In genomic region chr5:161256957-161257356, GRCh38 we compare ENCODE assay signal across 30 cellular contexts.
"Had no signal": no experiment of that assay in that cellular context is flagged by ENCODE, and none has a peak within 500 bp of the region (broad histone marks: within the 10 kb centered on the region; RNA-seq: fewer than 3 reads in every experiment).

No MANE protein-coding gene starts in this region.

- H3K4me3 Mint-ChIP-seq: dendritic cell treated with granulocyte-macrophage colony-stimulating factor and Interleukin-4, amounts not matched to agents 40 ng/mL and 50 ng/mL, for 4 days; memory B cell; mesothelial cell of epicardium; naive B cell; natural killer cell treated with Interleukin-12 subunit alpha and Interleukin-12 subunit beta and Interleukin-15 and Interleukin-18, amount 100 ng/mL, for 72 hours; neural progenitor cell; stimulated activated naive CD8-positive, alpha-beta T cell treated with anti-CD3 and anti-CD28 coated beads, Interleukin-15, amount 100 ng/mL, for 72 hours had no signal

- ATAC-seq: foreskin keratinocyte; gastroesophageal sphincter; heart left ventricle; left lobe of liver; mucosa of descending colon; natural killer cell treated with Interleukin-12 subunit alpha and Interleukin-12 subunit beta and Interleukin-15 and Interleukin-18, amount 100 ng/mL, for 72 hours; sciatic nerve; stimulated activated naive CD8-positive, alpha-beta T cell treated with anti-CD3 and anti-CD28 coated beads, Interleukin-15, amount 100 ng/mL, for 72 hours had no signal

- H3K4me1 Mint-ChIP-seq: memory B cell; mesothelial cell of epicardium; naive B cell; neural progenitor cell; stimulated activated naive CD8-positive, alpha-beta T cell treated with anti-CD3 and anti-CD28 coated beads, Interleukin-15, amount 100 ng/mL, for 72 hours had no signal

- H3K27me3 Mint-ChIP-seq: dendritic cell treated with granulocyte-macrophage colony-stimulating factor and Interleukin-4, amounts not matched to agents 40 ng/mL and 50 ng/mL, for 4 days; memory B cell; naive B cell; natural killer cell treated with Interleukin-12 subunit alpha and Interleukin-12 subunit beta and Interleukin-15 and Interleukin-18, amount 100 ng/mL, for 72 hours; stimulated activated naive CD8-positive, alpha-beta T cell treated with anti-CD3 and anti-CD28 coated beads, Interleukin-15, amount 100 ng/mL, for 72 hours had no signal

- H3K27ac Mint-ChIP-seq: dendritic cell treated with granulocyte-macrophage colony-stimulating factor and Interleukin-4, amounts not matched to agents 40 ng/mL and 50 ng/mL, for 4 days; memory B cell; mesothelial cell of epicardium; naive B cell; natural killer cell treated with Interleukin-12 subunit alpha and Interleukin-12 subunit beta and Interleukin-15 and Interleukin-18, amount 100 ng/mL, for 72 hours; neural progenitor cell; stimulated activated naive CD8-positive, alpha-beta T cell treated with anti-CD3 and anti-CD28 coated beads, Interleukin-15, amount 100 ng/mL, for 72 hours had no signal

- H3K9me3 Mint-ChIP-seq: dendritic cell treated with granulocyte-macrophage colony-stimulating factor and Interleukin-4, amounts not matched to agents 40 ng/mL and 50 ng/mL, for 4 days; memory B cell; mesothelial cell of epicardium; naive B cell; natural killer cell treated with Interleukin-12 subunit alpha and Interleukin-12 subunit beta and Interleukin-15 and Interleukin-18, amount 100 ng/mL, for 72 hours; neural progenitor cell; stimulated activated naive CD8-positive, alpha-beta T cell treated with anti-CD3 and anti-CD28 coated beads, Interleukin-15, amount 100 ng/mL, for 72 hours had no signal

- H3K36me3 Mint-ChIP-seq: memory B cell; mesothelial cell of epicardium; naive B cell; natural killer cell treated with Interleukin-12 subunit alpha and Interleukin-12 subunit beta and Interleukin-15 and Interleukin-18, amount 100 ng/mL, for 72 hours; neural progenitor cell had no signal

- H3K4me3 ChIP-seq: esophagus muscularis mucosa, gastroesophageal sphincter, heart left ventricle, hepatocyte, lung, mucosa of descending colon, neural progenitor cell, prostate gland, right atrium auricular region, smooth muscle cell, suprapubic skin, transverse colon, vagina had no signal

- DNase-seq: effector memory CD4-positive, alpha-beta T cell; foreskin keratinocyte; heart left ventricle; kidney; mucosa of descending colon; naive B cell; nucleus accumbens; stimulated activated CD4-positive, alpha-beta T cell treated with anti-CD3 and anti-CD28 coated beads, Interleukin-12 subunit alpha, Interleukin-12 subunit beta, amount 100 ng/mL, for 4 hours; stimulated activated CD4-positive, alpha-beta T cell treated with anti-CD3 and anti-CD28 coated beads, Interleukin-1b, Interleukin-23, amount 100 ng/mL, for 48 hours; stimulated activated CD4-positive, alpha-beta T cell treated with anti-CD3 and anti-CD28 coated beads, Interleukin-4, amount 100 ng/mL, for 1 hour; stimulated activated CD8-positive, alpha-beta memory T cell treated with anti-CD3 and anti-CD28 coated beads, Interleukin-4, amount 100 ng/mL, for 48 hours; stimulated activated naive CD4-positive, alpha-beta T cell; stimulated activated naive CD8-positive, alpha-beta T cell treated with anti-CD3 and anti-CD28 coated beads, Interleukin-15, amount 100 ng/mL, for 72 hours; transverse colon had no signal
